1 cellular context compared by ENCODE assay signal in genomic region chr3:57555738-57556458, GRCh38.
TF ChIP-seq lines count a peak whose summit lies in the region.

Gene PDE12 (plus strand): TSS chr3:57556274. CDS start chr3:57556380, 106 bp downstream.

TF ChIP-seq in HepG2, 621 proteins besides CTCF, POLR2A, EP300 and RAD21 (continued from another document and continues in another):
- TF ChIP-seq ZZZ3 (CRISPR knock-in tag; IDR thresholded peaks at IDR 0.05; ENCODE audit: borderline replicate concordance), result peak; percentile 87; the same call in 1 of the 2 replicates
- peak; percentile 99 for TF ChIP-seq ZFY (CRISPR knock-in tag; IDR thresholded peaks at IDR 0.05)
- 0 out of 2 replicates have a peak, but pooled peaks have one; percentile 13 for TF ChIP-seq GTF3A (CRISPR knock-in tag; conservative IDR thresholded peaks at IDR 0.05)
- TF ChIP-seq HCFC1 (IDR thresholded peaks at IDR 0.05; ENCODE audit: low read depth, low read length), result peak; percentile 48
- peak; percentile 58 for TF ChIP-seq AKAP8 (CRISPR knock-in tag; IDR thresholded peaks at IDR 0.05)
- TF ChIP-seq NCOA1 (CRISPR knock-in tag; IDR thresholded peaks at IDR 0.05), result peak; percentile 73; the same call in 1 of the 2 replicates
- TF ChIP-seq ZBTB1 (CRISPR knock-in tag; IDR thresholded peaks at IDR 0.05; ENCODE audit: borderline replicate concordance), result no peak
- no peak for TF ChIP-seq NFRKB (IDR thresholded peaks at IDR 0.05)
- no peak for TF ChIP-seq ZEB1 (IDR thresholded peaks at IDR 0.05; ENCODE audit: insufficient replicate concordance, low read depth)
- 0 out of 2 replicates have a peak, but pooled peaks have one; percentile 50 for TF ChIP-seq BRD4 (CRISPR knock-in tag; IDR thresholded peaks at IDR 0.05)
- peak; percentile 55; the same call in 1 of the 2 replicates for TF ChIP-seq AHDC1 (CRISPR knock-in tag; IDR thresholded peaks at IDR 0.05; ENCODE audit: borderline replicate concordance)
- TF ChIP-seq THYN1 (CRISPR knock-in tag; IDR thresholded peaks at IDR 0.05; ENCODE audit: borderline replicate concordance, low read depth), result 0 out of 2 replicates have a peak, but pooled peaks have one; percentile 64
- TF ChIP-seq ARHGAP35 (CRISPR knock-in tag; IDR thresholded peaks at IDR 0.05; ENCODE audit: borderline replicate concordance), result no peak; the same call in 1 of the 2 replicates
- TF ChIP-seq EZH2 (conservative IDR thresholded peaks at IDR 0.05; ENCODE audit: low read depth, low read length), result no peak
- TF ChIP-seq NCOR1 (IDR thresholded peaks at IDR 0.05; ENCODE audit: borderline replicate concordance, low read length), result peak; percentile 50; the same call in 1 of the 2 replicates
- no peak for TF ChIP-seq HNRNPK (IDR thresholded peaks at IDR 0.05; ENCODE audit: low read depth, low read length, poor library complexity, severe bottlenecking)
- TF ChIP-seq KDM4B (CRISPR knock-in tag; IDR thresholded peaks at IDR 0.05), result no peak; the same call in 1 of the 2 replicates
- TF ChIP-seq GPN1 (CRISPR knock-in tag; IDR thresholded peaks at IDR 0.05; ENCODE audit: borderline replicate concordance), result no peak
- TF ChIP-seq ADNP (CRISPR knock-in tag; IDR thresholded peaks at IDR 0.05), result no peak
- TF ChIP-seq ZNF646 (CRISPR knock-in tag; IDR thresholded peaks at IDR 0.05), result no peak; the same call in 1 of the 2 replicates
- TF ChIP-seq NFE2L2 (IDR thresholded peaks at IDR 0.05; ENCODE audit: low read length), result no peak
- TF ChIP-seq ZNF552 (CRISPR knock-in tag; IDR thresholded peaks at IDR 0.05; ENCODE audit: borderline replicate concordance), result 0 out of 2 replicates have a peak, but pooled peaks have one; percentile 88
- no peak for TF ChIP-seq TBP (CRISPR knock-in tag; IDR thresholded peaks at IDR 0.05)
- no peak for TF ChIP-seq ZFP36 (IDR thresholded peaks at IDR 0.05; ENCODE audit: borderline replicate concordance, low read depth, low read length, partially characterized antibody)
- TF ChIP-seq MLX (CRISPR knock-in tag; IDR thresholded peaks at IDR 0.05), result peak; percentile 83; the same call in 1 of the 2 replicates
- peak; percentile 95 for TF ChIP-seq ARID4A (CRISPR knock-in tag; IDR thresholded peaks at IDR 0.05; ENCODE audit: borderline replicate concordance)
- no peak for TF ChIP-seq NR3C1 (CRISPR knock-in tag; IDR thresholded peaks at IDR 0.05)
- peak; percentile 46 for TF ChIP-seq DZIP1 (CRISPR knock-in tag; IDR thresholded peaks at IDR 0.05)
- TF ChIP-seq HOXA9 (CRISPR knock-in tag; IDR thresholded peaks at IDR 0.05; ENCODE audit: borderline replicate concordance), result peak; percentile 81
- TF ChIP-seq ZFX (CRISPR knock-in tag; IDR thresholded peaks at IDR 0.05; ENCODE audit: low read depth), result peak; percentile 99
- TF ChIP-seq BHLHE40 (IDR thresholded peaks at IDR 0.05; ENCODE audit: low read length), result peak; percentile 82
- TF ChIP-seq SP1 (IDR thresholded peaks at IDR 0.05), result no peak
- peak; percentile 47; the same call in 1 of the 2 replicates for TF ChIP-seq SP1 (CRISPR knock-in tag; IDR thresholded peaks at IDR 0.05)
